ENCODE assay signal across 12 cellular contexts in the genomic region with DNA sequence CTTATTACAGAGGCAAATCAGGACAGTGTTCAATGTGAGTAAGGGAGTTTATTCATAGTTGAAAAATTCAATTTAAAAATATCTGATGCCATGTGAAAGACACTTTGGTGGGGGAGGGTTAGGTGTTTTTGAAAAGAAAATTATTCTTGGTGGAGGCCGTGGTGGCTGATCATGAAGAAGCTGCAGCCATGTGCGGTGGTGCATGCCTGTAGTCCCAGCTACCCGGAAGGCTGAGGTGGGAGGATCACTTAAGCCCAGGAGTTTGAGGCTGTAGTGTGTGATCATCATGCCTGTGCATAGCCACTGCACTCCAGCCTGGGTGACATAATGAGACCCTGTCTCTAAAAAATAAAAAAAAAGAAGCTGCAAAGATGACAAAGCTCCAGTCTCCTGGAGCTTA. TPM values are rescaled to one million over a fixed set of nuclear protein-coding genes. Genes with fewer than 3 reads are reported as not detected.
A peak's percentile ranks its signal among the peaks of the same experiment; 100 is the strongest.
DNase-seq lines count a peak whose midpoint lies in the region; ATAC-seq lines count a peak whose summit lies in the region.
"Had no signal": no experiment of that assay in that cellular context is flagged by ENCODE, and none has a peak within 500 bp of the region (broad histone marks: within the 10 kb centered on the region; RNA-seq: fewer than 3 reads in every experiment).

No MANE protein-coding gene starts in this region.

- ATAC-seq in activated T-cell treated with anti-CD3 and anti-CD28 coated beads, Interleukin-2, amount 50 U/mL, for 72 hours (replicated peaks in 1 of 2), result no peak
- ATAC-seq in GM21390 (IDR thresholded peaks at IDR 0.05; ENCODE audit: unreplicated experiment), result peak; percentile 38
- ATAC-seq in activated T-helper 17 cell treated with anti-CD3 and anti-CD28 coated beads, Interleukin-2, amount 50 U/mL, for 72 hours (replicated peaks), result no peak
- no peak for ATAC-seq in stimulated activated effector memory CD8-positive, alpha-beta T cell treated with anti-CD3 and anti-CD28 coated beads, Interleukin-12 subunit alpha, Interleukin-12 subunit beta, amount 100 ng/mL, for 72 hours
- ATAC-seq: WTC11 had no signal

- peak overlapping the region; percentile 1 for H3K27ac Mint-ChIP-seq in activated T-cell treated with anti-CD3 and anti-CD28 coated beads, Interleukin-2, amount 50 U/mL, for 72 hours
- peak overlapping the region; percentile 95 for H3K27ac Mint-ChIP-seq in activated T-helper 17 cell treated with anti-CD3 and anti-CD28 coated beads, Interleukin-2, amount 50 U/mL, for 72 hours
- H3K27ac Mint-ChIP-seq in stimulated activated effector memory CD8-positive, alpha-beta T cell treated with anti-CD3 and anti-CD28 coated beads, Interleukin-12 subunit alpha, Interleukin-12 subunit beta, amount 100 ng/mL, for 72 hours, result peak overlapping the region; percentile 7
- H3K27ac Mint-ChIP-seq: WTC11 had no signal

- H3K27me3 Mint-ChIP-seq in activated T-cell treated with anti-CD3 and anti-CD28 coated beads, Interleukin-2, amount 50 U/mL, for 72 hours (ENCODE audit: low read depth), result no peaks in the 10 kb centered on the region
- no peaks in the 10 kb centered on the region for H3K27me3 Mint-ChIP-seq in activated T-helper 17 cell treated with anti-CD3 and anti-CD28 coated beads, Interleukin-2, amount 50 U/mL, for 72 hours

- H3K4me3 Mint-ChIP-seq in activated T-cell treated with anti-CD3 and anti-CD28 coated beads, Interleukin-2, amount 50 U/mL, for 72 hours, result no peak overlapping the region
- peak overlapping the region; percentile 83 for H3K4me3 Mint-ChIP-seq in activated T-helper 17 cell treated with anti-CD3 and anti-CD28 coated beads, Interleukin-2, amount 50 U/mL, for 72 hours
- no peak overlapping the region for H3K4me3 Mint-ChIP-seq in stimulated activated effector memory CD8-positive, alpha-beta T cell treated with anti-CD3 and anti-CD28 coated beads, Interleukin-12 subunit alpha, Interleukin-12 subunit beta, amount 100 ng/mL, for 72 hours
- H3K4me3 Mint-ChIP-seq: WTC11 had no signal

- H3K36me3 Mint-ChIP-seq in activated T-cell treated with anti-CD3 and anti-CD28 coated beads, Interleukin-2, amount 50 U/mL, for 72 hours (ENCODE audit: insufficient read depth in 2 of 2), result no peaks in the 10 kb centered on the region
- peaks cover 7% of the 10 kb centered on the region for H3K36me3 Mint-ChIP-seq in activated T-helper 17 cell treated with anti-CD3 and anti-CD28 coated beads, Interleukin-2, amount 50 U/mL, for 72 hours (ENCODE audit: low read depth)
- H3K36me3 Mint-ChIP-seq in stimulated activated effector memory CD8-positive, alpha-beta T cell treated with anti-CD3 and anti-CD28 coated beads, Interleukin-12 subunit alpha, Interleukin-12 subunit beta, amount 100 ng/mL, for 72 hours, result peaks cover 5% of the 10 kb centered on the region

- no peak for DNase-seq in activated T-cell treated with anti-CD3 and anti-CD28 coated beads, Interleukin-2, amount 50 U/mL, for 72 hours
- no peak for DNase-seq in activated T-cell treated with anti-CD3 and anti-CD28 coated beads for 4 hours
- DNase-seq in stimulated activated effector memory CD8-positive, alpha-beta T cell treated with anti-CD3 and anti-CD28 coated beads, Interleukin-12 subunit alpha, Interleukin-12 subunit beta, amount 100 ng/mL, for 72 hours (ENCODE audit: low spot score in 2 of 2), result no peak
- no peak for DNase-seq in inferior parietal cortex (ENCODE audit: extremely low spot score)
- DNase-seq in middle frontal gyrus (ENCODE audit: extremely low spot score, low spot score), result no peak
- no peak for DNase-seq in NOMO-1 treated with DMSO at 0.1 percent for 48 hours (lab: John Stamatoyannopoulos, UW; ENCODE audit: unreplicated experiment)
- DNase-seq: activated naive CD4-positive, alpha-beta T cell treated with Interleukin-2 at 50 U/mL for 16 hours; brain microvascular endothelial cell; NCI-H1105 treated with DMSO at 0.1 percent for 48 hours had no signal

- H3K4me1 Mint-ChIP-seq in activated T-cell treated with anti-CD3 and anti-CD28 coated beads, Interleukin-2, amount 50 U/mL, for 72 hours (ENCODE audit: low read depth), result peaks cover 14% of the 10 kb centered on the region
- peaks cover 19% of the 10 kb centered on the region for H3K4me1 Mint-ChIP-seq in activated T-helper 17 cell treated with anti-CD3 and anti-CD28 coated beads, Interleukin-2, amount 50 U/mL, for 72 hours
- peaks cover 22% of the 10 kb centered on the region for H3K4me1 Mint-ChIP-seq in stimulated activated effector memory CD8-positive, alpha-beta T cell treated with anti-CD3 and anti-CD28 coated beads, Interleukin-12 subunit alpha, Interleukin-12 subunit beta, amount 100 ng/mL, for 72 hours

- H3K9me3 Mint-ChIP-seq in activated T-cell treated with anti-CD3 and anti-CD28 coated beads, Interleukin-2, amount 50 U/mL, for 72 hours, result no peaks in the 10 kb centered on the region
- no peaks in the 10 kb centered on the region for H3K9me3 Mint-ChIP-seq in activated T-helper 17 cell treated with anti-CD3 and anti-CD28 coated beads, Interleukin-2, amount 50 U/mL, for 72 hours
- no peaks in the 10 kb centered on the region for H3K9me3 Mint-ChIP-seq in stimulated activated effector memory CD8-positive, alpha-beta T cell treated with anti-CD3 and anti-CD28 coated beads, Interleukin-12 subunit alpha, Interleukin-12 subunit beta, amount 100 ng/mL, for 72 hours

RNA-seq across cellular contexts. Expression of a gene that starts 28.6 kb away (rescaled TPM):
- total RNA-seq in activated T-cell treated with anti-CD3 and anti-CD28 coated beads, Interleukin-2, amount 50 U/mL, for 72 hours, result 10 to 100 TPM; 12.6 to 13.5 TPM
- total RNA-seq in activated T-helper 17 cell treated with anti-CD3 and anti-CD28 coated beads, Interleukin-2, amount 50 U/mL, for 72 hours, result 10 to 100 TPM; 16.8 to 31.5 TPM

Comparison
In these comparisons a context has a peak if more than half of its experiments do, and no peak if none do; other contexts are left out.
1. H3K27ac Mint-ChIP-seq: peak in every context shown above with its lines; median percentile 95 in activated T-helper 17 cell treated with anti-CD3 and anti-CD28 coated beads, Interleukin-2, amount 50 U/mL, for 72 hours; 7 in stimulated activated effector memory CD8-positive, alpha-beta T cell treated with anti-CD3 and anti-CD28 coated beads, Interleukin-12 subunit alpha, Interleukin-12 subunit beta, amount 100 ng/mL, for 72 hours; 1 in activated T-cell treated with anti-CD3 and anti-CD28 coated beads, Interleukin-2, amount 50 U/mL, for 72 hours.